8 cellular contexts compared by ENCODE assay signal in the genomic region with DNA sequence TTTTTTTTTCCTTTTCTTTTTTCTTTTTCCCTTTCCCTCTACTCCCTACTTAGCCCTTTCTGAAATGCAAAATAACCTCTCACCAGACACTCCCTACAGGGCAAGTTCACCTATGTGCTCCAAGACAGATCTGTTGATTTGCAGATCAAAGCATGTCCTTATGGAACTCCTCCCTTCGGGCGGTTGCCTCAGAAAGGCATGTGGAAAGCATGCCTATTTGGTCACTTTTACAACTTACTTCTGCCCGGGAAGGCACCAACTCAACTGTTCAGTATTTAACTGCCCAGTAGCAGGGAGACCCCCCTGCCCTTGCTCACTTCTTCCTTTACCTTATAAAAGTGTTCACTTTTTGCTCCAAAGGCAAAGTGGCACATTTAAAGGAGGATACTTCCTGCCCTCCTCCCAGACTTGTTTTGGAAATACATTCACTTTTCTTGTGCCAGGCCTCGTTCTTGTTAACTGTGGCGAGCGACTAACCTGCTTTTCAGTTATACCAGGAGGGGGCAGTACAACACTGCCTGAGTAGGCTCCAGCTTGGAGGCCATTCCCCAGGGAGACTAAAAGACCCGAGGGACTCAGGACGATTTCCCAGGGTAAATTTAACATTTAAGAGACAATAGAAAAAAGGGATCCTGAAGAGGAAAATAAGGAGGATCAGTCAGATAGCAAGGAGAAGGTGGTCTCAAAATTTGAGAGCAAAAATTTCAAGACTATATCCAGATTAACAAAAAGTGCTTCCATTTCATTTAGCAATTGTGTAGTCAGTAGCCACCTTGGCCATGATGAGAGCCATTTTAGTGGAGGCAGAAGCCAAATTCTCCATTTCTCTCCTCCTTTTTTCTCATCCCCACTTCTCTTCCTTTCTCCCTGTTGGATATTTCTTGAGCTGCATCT. TPM values are rescaled to one million over a fixed set of nuclear protein-coding genes. Genes with fewer than 3 reads are reported as not detected.
DNase-seq lines count a peak whose midpoint lies in the region; ATAC-seq and TF ChIP-seq lines count a peak whose summit lies in the region.

No MANE protein-coding gene starts in this region.

- POLR2A ChIA-PET in OCI-LY7 (lab: Charles Lee), result interaction anchor here (1.6 kb wide), 1 partner anchor 14 kb away, joined by 7 read pairs; no protein-coding TSS in a partner anchor

- H2AFZ ChIP-seq in OCI-LY7 (ENCODE audit: low read length), result peak overlapping the region; percentile 82
- H2AFZ ChIP-seq in neuronal stem cell (ENCODE audit: low read length), result no peak overlapping the region

- no peak overlapping the region for H3K9ac ChIP-seq in neuronal stem cell (ENCODE audit: low read depth, low read length, poor library complexity)

- H3K27ac Mint-ChIP-seq in Calu3 (ENCODE audit: unreplicated experiment), result no peak overlapping the region

- H3K4me2 ChIP-seq in OCI-LY7 (ENCODE audit: low read length), result peak overlapping the region; percentile 31; the same call in 1 of the 2 replicates
- H3K4me2 ChIP-seq in neuronal stem cell (ENCODE audit: insufficient read depth, low read length, poor library complexity, severe bottlenecking), result no peak overlapping the region

- H3K4me1 ChIP-seq in OCI-LY7 (ENCODE audit: insufficient read depth, low read length, poor library complexity, severe bottlenecking), result peaks cover 17% of the 10 kb centered on the region
- peaks cover 0 to 2% of the 10 kb centered on the region in 2 donors for H3K4me1 ChIP-seq in neuronal stem cell (ENCODE audit: control insufficient read depth in 2 of 2, insufficient read depth in 1 of 2, low read depth in 1 of 2, low read length in 2 of 2)

- H3K23ac ChIP-seq in neuronal stem cell (ENCODE audit: low read depth, low read length, poor library complexity), result no peak overlapping the region

- no peaks in the 10 kb centered on the region for H3K4me1 Mint-ChIP-seq in Calu3 (ENCODE audit: low read depth, unreplicated experiment)

- peaks cover 16% of the 10 kb centered on the region for H3K27me3 Mint-ChIP-seq in Calu3 (ENCODE audit: unreplicated experiment)

- no peaks in the 10 kb centered on the region for H3K79me1 ChIP-seq in neuronal stem cell (ENCODE audit: low read depth, low read length)

- peak; percentile 52 for ATAC-seq in GM21367 (IDR thresholded peaks at IDR 0.05; ENCODE audit: unreplicated experiment)

- CTCF ChIA-PET in Calu3 (lab: Charles Lee) (interaction anchor here (0.6 to 3.8 kb wide), 9 partner anchors 12 to 227 kb away, joined by 3 to 18 read pairs (median 4); a partner anchor contains a TSS), OCI-LY7 (lab: Charles Lee; ENCODE audit: unreplicated experiment) (interaction anchor here (1.2 kb wide), 1 partner anchor 111 kb away, joined by 4 read pairs; no protein-coding TSS in a partner anchor)

- H3K36me3 ChIP-seq in OCI-LY7 (ENCODE audit: insufficient read depth, low read length), result no peaks in the 10 kb centered on the region
- H3K36me3 ChIP-seq in neuronal stem cell (replicated peaks in 1 of 2; ENCODE audit: control insufficient read depth in 2 of 2, insufficient read depth in 2 of 2, low read length in 2 of 2), result no peaks in the 10 kb centered on the region

- no peak overlapping the region for H2BK5ac ChIP-seq in neuronal stem cell (ENCODE audit: low read length)

- no TSS peak for BruUV-seq in Calu3 (replicated peaks; lab: Mats Ljungman, UMichigan)
- no TSS peak for BruUV-seq in OCI-LY7 (replicated peaks; lab: Mats Ljungman, UMichigan)

- H4K91ac ChIP-seq in neuronal stem cell (ENCODE audit: low read depth, low read length, poor library complexity), result no peak overlapping the region

- DNase-seq in Calu3 (peak; percentile 78), HuH-7.5 (ENCODE audit: low spot score) (peak; percentile 27), OCI-LY7 (ENCODE audit: low spot score) (peak; percentile 86), foreskin melanocyte (peak; percentile 81), neuronal stem cell (ENCODE audit: low spot score) (peak; percentile 73), mesenteric fat pad (ENCODE audit: low spot score) (no peak)
- peak; percentile 24 for DNase-seq in activated T-helper 9 cell treated with anti-CD3 and anti-CD28 coated beads, Interleukin-2, amount 50 U/mL, for 16 hours (ENCODE audit: low read depth)

- H4K8ac ChIP-seq in neuronal stem cell (ENCODE audit: low read depth, low read length), result no peak overlapping the region

- intact Hi-C loops in Calu3 (cut with micrococcal nuclease; ENCODE audit: unreplicated experiment), result loop anchor here (1.0 to 10.0 kb wide), 5 partner anchors 42 to 408 kb away; a partner anchor contains a TSS
- intact Hi-C loops in OCI-LY7 (cut with micrococcal nuclease; ENCODE audit: unreplicated experiment), result loop anchor here (1.0 to 2.0 kb wide), 5 partner anchors 42 to 225 kb away; no protein-coding TSS in a partner anchor

- no peak overlapping the region for H3K4ac ChIP-seq in neuronal stem cell (ENCODE audit: low read length)

- H3K27me3 ChIP-seq in neuronal stem cell (ENCODE audit: control insufficient read depth in 3 of 3, insufficient read depth in 3 of 3, low read depth in 1 of 3, low read length in 3 of 3), result peaks cover 0 to 4% (median 0%) of the 10 kb centered on the region in 3 experiments

- TF ChIP-seq CTCF in Calu3 (IDR thresholded peaks at IDR 0.05; ENCODE audit: unreplicated experiment) (peak; percentile 91), OCI-LY7 (conservative IDR thresholded peaks at IDR 0.05; ENCODE audit: low read length) (peak; percentile 99)

- H3K9me3 Mint-ChIP-seq in Calu3 (ENCODE audit: low read depth, unreplicated experiment), result no peaks in the 10 kb centered on the region

- no peak overlapping the region for H3K27ac ChIP-seq in OCI-LY7 (ENCODE audit: low read depth, low read length, poor library complexity, severe bottlenecking)
- no peak overlapping the region for H3K27ac ChIP-seq in neuronal stem cell (replicated peaks; ENCODE audit: low read length)

- H2BK15ac ChIP-seq in neuronal stem cell (ENCODE audit: low read length), result no peak overlapping the region

- H3K79me2 ChIP-seq in OCI-LY7 (ENCODE audit: insufficient read depth, low read depth, low read length), result no peaks in the 10 kb centered on the region

- H3K4me3 Mint-ChIP-seq in Calu3 (ENCODE audit: low read depth, unreplicated experiment), result no peak overlapping the region

- no peak overlapping the region for H2BK120ac ChIP-seq in neuronal stem cell (ENCODE audit: low read depth, low read length)

- no peaks in the 10 kb centered on the region for H3K36me3 Mint-ChIP-seq in Calu3 (ENCODE audit: insufficient read depth, unreplicated experiment)

- H3K4me3 ChIP-seq in OCI-LY7 (ENCODE audit: low read depth, low read length, poor library complexity, severe bottlenecking) (peak overlapping the region; percentile 12), neuronal stem cell (ENCODE audit: low read length in 2 of 2) (no peak overlapping the region)

- H4K20me1 ChIP-seq in OCI-LY7 (ENCODE audit: insufficient read depth, low read length), result no peaks in the 10 kb centered on the region

- no peak overlapping the region for H2BK12ac ChIP-seq in neuronal stem cell (ENCODE audit: low read length)

- no peaks in the 10 kb centered on the region for H3K9me3 ChIP-seq in OCI-LY7 (ENCODE audit: low read length)
- no peaks in the 10 kb centered on the region for H3K9me3 ChIP-seq in neuronal stem cell (replicated peaks in 1 of 2; ENCODE audit: control insufficient read depth in 2 of 2, insufficient read depth in 1 of 2, low read depth in 1 of 2, low read length in 2 of 2)

- H2AK5ac ChIP-seq in neuronal stem cell (ENCODE audit: low read depth, low read length), result no peak overlapping the region

- no peak overlapping the region for H3K14ac ChIP-seq in neuronal stem cell (ENCODE audit: low read length)

- H3K9me2 ChIP-seq in OCI-LY7 (ENCODE audit: insufficient read depth, low read length), result no peaks in the 10 kb centered on the region

- H3K18ac ChIP-seq in neuronal stem cell (ENCODE audit: low read length), result no peak overlapping the region

- no CpG with 5 or more reads among the region's 8 CpGs for WGBS in neuronal stem cell (ENCODE audit: extremely low coverage in 2 of 2, insufficient read length in 2 of 2, insufficient replicate concordance in 1 of 2), 2 donors

RNA-seq across cellular contexts. Expression of a gene that starts 12.3 kb away (rescaled TPM):
- total RNA-seq in Calu3 (2022) (2.6 and 8.4 TPM in 2 replicates), OCI-LY7 (2022) (not detected in 2 replicates), mesenteric fat pad (0.64 TPM)
- total RNA-seq in OCI-LY7 (2014; rRNA removed; shearing (Covaris generic)), result not detected in 2 replicates
- not detected for polyA plus RNA-seq in neuronal stem cell (2013, experiment 1 of 2)
- not detected for polyA plus RNA-seq in neuronal stem cell (2013, experiment 2 of 2)

RNA-seq across cellular contexts. Expression of a gene that starts 15.1 kb away (rescaled TPM):
- not detected in 2 replicates for total RNA-seq in Calu3 (2022)
- 131 and 150 TPM in 2 replicates for total RNA-seq in OCI-LY7 (2014; rRNA removed; shearing (Covaris generic))
- total RNA-seq in OCI-LY7 (2022), result 131 and 149 TPM in 2 replicates
- polyA plus RNA-seq in neuronal stem cell (2013, experiment 1 of 2), result not detected
- not detected for polyA plus RNA-seq in neuronal stem cell (2013, experiment 2 of 2)
- total RNA-seq in mesenteric fat pad, result 5.3 TPM

Comparison
In these comparisons a context has a peak if more than half of its experiments do, and no peak if none do; other contexts are left out.
1. RNA of a gene that starts 15.1 kb away (total RNA-seq): 131 to 150 TPM in OCI-LY7; 5.3 TPM in mesenteric fat pad (single experiment) and not detected in Calu3; every median in the first group is over 10 times any median in the second.